Comparison of ENCODE assay signal across 2 cellular contexts in genomic region chr6:57423468-57423867, GRCh38.
TF ChIP-seq lines count a peak whose summit lies in the region.

No MANE protein-coding gene starts in this region.

TF ChIP-seq in SK-N-SH treated with all-trans-retinoic acid at 6 μM for 48 hours, 23 proteins besides CTCF, POLR2A, EP300 and RAD21 (continued from another document):
- no peak for TF ChIP-seq ZFP30 (CRISPR knock-in tag; IDR thresholded peaks at IDR 0.05)

TF ChIP-seq in SK-N-SH, 30 proteins besides CTCF, POLR2A, EP300 and RAD21 (continued from another document):
- TF ChIP-seq REST (IDR thresholded peaks at IDR 0.05; ENCODE audit: low read depth, low read length) (no peak), RFX5 (IDR thresholded peaks at IDR 0.05; ENCODE audit: low read length) (no peak), FOXM1 (IDR thresholded peaks at IDR 0.05; ENCODE audit: low read depth) (no peak), NFIC (IDR thresholded peaks at IDR 0.05; ENCODE audit: borderline replicate concordance) (no peak), MAX (IDR thresholded peaks at IDR 0.05; ENCODE audit: low read depth) (no peak), FOSL2 (IDR thresholded peaks at IDR 0.05; ENCODE audit: borderline replicate concordance, low read depth) (no peak), GABPA (IDR thresholded peaks at IDR 0.05; ENCODE audit: low read depth) (no peak), TEAD4 (IDR thresholded peaks at IDR 0.05; ENCODE audit: borderline replicate concordance, insufficient read depth) (no peak), IRF3 (IDR thresholded peaks at IDR 0.05; ENCODE audit: low read depth, low read length) (no peak), SIN3A (IDR thresholded peaks at IDR 0.05; ENCODE audit: borderline replicate concordance, low read depth, low read length) (no peak), RXRA (IDR thresholded peaks at IDR 0.05; ENCODE audit: borderline replicate concordance, low read depth) (no peak), MEF2A (IDR thresholded peaks at IDR 0.05; ENCODE audit: borderline replicate concordance, low read depth) (no peak)
